Comparison of ENCODE assay signal across 12 cellular contexts in genomic region chrX:83416273-83416672, GRCh38.
DNase-seq lines count a peak whose midpoint lies in the region; ATAC-seq and TF ChIP-seq lines count a peak whose summit lies in the region.
"Had no signal": no experiment of that assay in that cellular context is flagged by ENCODE, and none has a peak within 500 bp of the region (broad histone marks: within the 10 kb centered on the region; RNA-seq: fewer than 3 reads in every experiment).

No MANE protein-coding gene starts in this region.

- DNase-seq in NCI-H1105 treated with DMSO at 0.1 percent for 48 hours (lab: John Stamatoyannopoulos, UW) (peak; percentile 23), NCI-H1105 (lab: John Stamatoyannopoulos, UW) (no peak), Kasumi-1 (lab: John Stamatoyannopoulos, UW) (peak; percentile 39 to 51), astrocyte of the hippocampus (ENCODE audit: low read depth, low spot score) (peak; percentile 12), neural progenitor cell (ENCODE audit: low spot score) (peak; percentile 14), NCI-H774 (lab: John Stamatoyannopoulos, UW) (no peak)
- DNase-seq: activated naive CD4-positive, alpha-beta T cell treated with anti-CD3 and anti-CD28 coated beads for 36 hours; thyroid gland had no signal

- no peaks in the 10 kb centered on the region for H3K9me3 ChIP-seq in neural progenitor cell (ENCODE audit: low read depth)
- H3K9me3 ChIP-seq: thyroid gland had no signal

- H3K9me3 Mint-ChIP-seq in neural progenitor cell: peaks cover 4% of the 10 kb centered on the region
- H3K9me3 Mint-ChIP-seq: activated naive CD4-positive, alpha-beta T cell treated with anti-CD3 and anti-CD28 coated beads for 36 hours had no signal

- no peak overlapping the region for H3K9ac ChIP-seq in neural progenitor cell
- H3K9ac ChIP-seq: parathyroid adenoma had no signal

- H3K27me3 ChIP-seq in neural progenitor cell: no peaks in the 10 kb centered on the region
- H3K27me3 ChIP-seq: thyroid gland had no signal

- H3K4me3 ChIP-seq in neural progenitor cell: no peak overlapping the region
- H3K4me3 ChIP-seq: K562, thyroid gland had no signal

- H3K4me1 ChIP-seq in neural progenitor cell: no peaks in the 10 kb centered on the region
- H3K4me1 ChIP-seq: parathyroid adenoma, thyroid gland had no signal

- TF ChIP-seq CTCF in neural progenitor cell (IDR thresholded peaks at IDR 0.05): peak; percentile 50

- H3K79me2 ChIP-seq in neural progenitor cell (ENCODE audit: low read depth): no peaks in the 10 kb centered on the region
- H3K79me2 ChIP-seq: parathyroid adenoma had no signal

- no peaks in the 10 kb centered on the region for H3F3A ChIP-seq in neural progenitor cell (ENCODE audit: low read depth)

- no peak overlapping the region for H3K4me2 ChIP-seq in neural progenitor cell

- no peaks in the 10 kb centered on the region for H3K27me3 Mint-ChIP-seq in neural progenitor cell (ENCODE audit: insufficient read depth, low read depth)

- no peak overlapping the region for H3K27ac Mint-ChIP-seq in neural progenitor cell
- H3K27ac Mint-ChIP-seq: activated naive CD4-positive, alpha-beta T cell treated with anti-CD3 and anti-CD28 coated beads for 36 hours had no signal

- H3K27ac ChIP-seq in neural progenitor cell: no peak overlapping the region
- H3K27ac ChIP-seq: parathyroid adenoma, thyroid gland had no signal

- H3K36me3 ChIP-seq in neural progenitor cell: no peaks in the 10 kb centered on the region
- H3K36me3 ChIP-seq: thyroid gland had no signal

- no peaks in the 10 kb centered on the region for H3K4me1 Mint-ChIP-seq in neural progenitor cell

- no peak overlapping the region for H2AFZ ChIP-seq in neural progenitor cell (replicated peaks)
- H2AFZ ChIP-seq: parathyroid adenoma had no signal

- H4K20me1 ChIP-seq in neural progenitor cell (ENCODE audit: low read depth): no peaks in the 10 kb centered on the region

- no peak overlapping the region for H3K4me3 Mint-ChIP-seq in neural progenitor cell
- H3K4me3 Mint-ChIP-seq: activated naive CD4-positive, alpha-beta T cell treated with anti-CD3 and anti-CD28 coated beads for 36 hours had no signal

- ATAC-seq in HG03521 (IDR thresholded peaks at IDR 0.05; ENCODE audit: unreplicated experiment) (no peak), HG03159 (IDR thresholded peaks at IDR 0.05; ENCODE audit: unreplicated experiment) (no peak)
- ATAC-seq: K562 had no signal

- H3K36me3 Mint-ChIP-seq in neural progenitor cell: no peaks in the 10 kb centered on the region

Comparison
In these comparisons a context has a peak if more than half of its experiments do, and no peak if none do; other contexts are left out.
1. DNase-seq: peak in NCI-H1105 treated with DMSO at 0.1 percent for 48 hours (single experiment), Kasumi-1 (2 of 2), astrocyte of the hippocampus (single experiment) and neural progenitor cell (single experiment); none in NCI-H1105 (single experiment) and NCI-H774 (single experiment).